In genomic region chr1:56516539-56517252, GRCh38 we compare ENCODE assay signal across 10 cellular contexts.
DNase-seq lines count a peak whose midpoint lies in the region; ATAC-seq, FAIRE-seq and TF ChIP-seq lines count a peak whose summit lies in the region.
"Had no signal": no experiment of that assay in that cellular context is flagged by ENCODE, and none has a peak within 500 bp of the region (broad histone marks: within the 10 kb centered on the region; RNA-seq: fewer than 3 reads in every experiment).

No MANE protein-coding gene starts in this region.

- H3K4me3 ChIP-seq in liver (ENCODE audit: low read depth in 1 of 3, low read length in 3 of 3), result no peak overlapping the region
- no peak overlapping the region for H3K4me3 ChIP-seq in HepG2 (replicated peaks in 1 of 3; ENCODE audit: insufficient read depth in 1 of 3, low read depth in 2 of 3, low read length in 3 of 3)
- no peak overlapping the region for H3K4me3 ChIP-seq in OCI-LY7 (ENCODE audit: low read depth, low read length, poor library complexity, severe bottlenecking)
- no peak overlapping the region for H3K4me3 ChIP-seq in small intestine (ENCODE audit: low read depth in 1 of 2, low read length in 2 of 2)
- H3K4me3 ChIP-seq: BLaER1 treated with 17β-estradiol and CSF1 and Interleukin-3, amounts not matched to agents 10 nM and 100 nM had no signal

- peaks cover 5 to 40% (median 7%) of the 10 kb centered on the region in 4 donors for H3K4me1 ChIP-seq in liver (ENCODE audit: control insufficient read depth in 4 of 4, insufficient read depth in 4 of 4, low read length in 3 of 4)
- H3K4me1 ChIP-seq in HepG2 (ENCODE audit: insufficient read depth, low read length), result peaks cover 14% of the 10 kb centered on the region
- peaks cover 26% of the 10 kb centered on the region for H3K4me1 ChIP-seq in OCI-LY7 (ENCODE audit: insufficient read depth, low read length, poor library complexity, severe bottlenecking)
- peaks cover 17% of the 10 kb centered on the region for H3K4me1 ChIP-seq in foreskin keratinocyte
- H3K4me1 ChIP-seq in small intestine (ENCODE audit: control insufficient read depth in 2 of 2, insufficient read depth in 1 of 2, low read depth in 1 of 2, low read length in 1 of 2), result peaks cover 6 to 10% of the 10 kb centered on the region in 2 donors

- DNase-seq in HepG2 (ENCODE audit: low spot score) (no peak), OCI-LY7 (ENCODE audit: low spot score) (peak; percentile 38), foreskin keratinocyte (peak; percentile 80 to 92), small intestine (peak; percentile 94), epidermal melanocyte (ENCODE audit: insufficient read length, low spot score) (no peak)
- DNase-seq in activated CD8-positive, alpha-beta memory T cell treated with anti-CD3 and anti-CD28 coated beads, Interleukin-2, amount 10 ng/mL, durations not matched to agents 7 days and 5 days, result no peak
- DNase-seq: activated naive CD8-positive, alpha-beta T cell treated with anti-CD3 and anti-CD28 coated beads, Interleukin-2, amount 10 ng/mL, durations not matched to agents 7 days and 5 days had no signal

- H3K9ac ChIP-seq in liver (ENCODE audit: low read depth in 1 of 2, low read length in 2 of 2) (no peak overlapping the region), HepG2 (ENCODE audit: insufficient read depth, low read depth, low read length) (no peak overlapping the region)
- H3K9ac ChIP-seq: BLaER1 treated with 17β-estradiol and CSF1 and Interleukin-3, amounts not matched to agents 10 nM and 100 nM had no signal

- no peaks in the 10 kb centered on the region for H3K36me3 Mint-ChIP-seq in activated CD8-positive, alpha-beta memory T cell treated with anti-CD3 and anti-CD28 coated beads, Interleukin-2, amount 10 ng/mL, durations not matched to agents 7 days and 5 days
- H3K36me3 Mint-ChIP-seq: activated naive CD8-positive, alpha-beta T cell treated with anti-CD3 and anti-CD28 coated beads, Interleukin-2, amount 10 ng/mL, durations not matched to agents 7 days and 5 days had no signal

- H4K20me1 ChIP-seq in HepG2 (ENCODE audit: insufficient read depth, low read length) (no peaks in the 10 kb centered on the region), OCI-LY7 (ENCODE audit: insufficient read depth, low read length) (no peaks in the 10 kb centered on the region)
- H4K20me1 ChIP-seq: BLaER1 treated with 17β-estradiol and CSF1 and Interleukin-3, amounts not matched to agents 10 nM and 100 nM had no signal

- no peaks in the 10 kb centered on the region for H3K9me3 Mint-ChIP-seq in activated CD8-positive, alpha-beta memory T cell treated with anti-CD3 and anti-CD28 coated beads, Interleukin-2, amount 10 ng/mL, durations not matched to agents 7 days and 5 days (ENCODE audit: low read depth)
- H3K9me3 Mint-ChIP-seq: activated naive CD8-positive, alpha-beta T cell treated with anti-CD3 and anti-CD28 coated beads, Interleukin-2, amount 10 ng/mL, durations not matched to agents 7 days and 5 days had no signal

- WGBS in liver, result 72% methylated on average over 7 of the region's 7 CpGs
- WGBS in HepG2 (ENCODE audit: low lambda C conversion rate), result 96% methylated on average over 7 of the region's 7 CpGs
- 12 to 50% (median 27%) methylated on average over 7 of the region's 7 CpGs for WGBS in small intestine, 3 donors

- H2AFZ ChIP-seq in HepG2 (ENCODE audit: low read length), result no peak overlapping the region
- H2AFZ ChIP-seq in OCI-LY7 (ENCODE audit: low read length), result peak overlapping the region; percentile 57; the same call in 1 of the 2 replicates

- TF ChIP-seq POLR2A in HepG2 (IDR thresholded peaks at IDR 0.05; ENCODE audit: insufficient read depth in 1 of 2, low read depth in 2 of 2, low read length in 2 of 2), result no peak

- FAIRE-seq in HepG2 (lab: Jason Lieb, UNC) (no peak), small intestine (lab: Jason Lieb, UNC) (peak; percentile 23)

- no peak for TF ChIP-seq CTCF in liver (IDR thresholded peaks at IDR 0.05; ENCODE audit: low read depth, low read length, missing input control)
- no peak for TF ChIP-seq CTCF in HepG2 (CRISPR knock-in tag; IDR thresholded peaks at IDR 0.05)
- no peak for TF ChIP-seq CTCF in OCI-LY7 (conservative IDR thresholded peaks at IDR 0.05; ENCODE audit: low read length)
- TF ChIP-seq CTCF in foreskin keratinocyte (conservative IDR thresholded peaks at IDR 0.05), result no peak

- ATAC-seq in HepG2, result no peak
- ATAC-seq in HG03103 (IDR thresholded peaks at IDR 0.05; ENCODE audit: low read depth, unreplicated experiment), result peak; percentile 81
- peak; percentile 100 for ATAC-seq in foreskin keratinocyte
- ATAC-seq in activated CD8-positive, alpha-beta memory T cell treated with anti-CD3 and anti-CD28 coated beads, Interleukin-2, amount 10 ng/mL, durations not matched to agents 7 days and 5 days, result no peak

- H3K27ac ChIP-seq in liver (ENCODE audit: low read depth in 1 of 2, low read length in 2 of 2), result peak overlapping the region; percentile 69
- no peak overlapping the region for H3K27ac ChIP-seq in HepG2 (ENCODE audit: extremely low read length, insufficient read depth, low read length)
- H3K27ac ChIP-seq in OCI-LY7 (ENCODE audit: low read depth, low read length, poor library complexity, severe bottlenecking), result no peak overlapping the region
- peak overlapping the region; percentile 38 for H3K27ac ChIP-seq in foreskin keratinocyte
- peak overlapping the region; percentile 69 to 80 for H3K27ac ChIP-seq in small intestine (ENCODE audit: low read depth in 1 of 2, low read length in 1 of 2)

- intact Hi-C loops in HepG2 (cut with micrococcal nuclease; ENCODE audit: unreplicated experiment), result no loop called here
- intact Hi-C loops in OCI-LY7 (cut with micrococcal nuclease; ENCODE audit: unreplicated experiment), result loop anchor here (5.0 kb wide), 1 partner anchor 39 kb away; no protein-coding TSS in a partner anchor

- CTCF ChIA-PET in HepG2 (lab: Yijun Ruan, JAX; ENCODE audit: low intra/inter-chr PET ratio, low total read pairs) (no interaction called here), OCI-LY7 (lab: Charles Lee; ENCODE audit: unreplicated experiment) (no interaction called here)
- CTCF ChIA-PET in activated CD8-positive, alpha-beta memory T cell treated with anti-CD3 and anti-CD28 coated beads, Interleukin-2, amount 10 ng/mL, durations not matched to agents 7 days and 5 days (lab: Charles Lee), result no interaction called here

- H3K79me2 ChIP-seq in HepG2 (ENCODE audit: insufficient read depth, low read length) (peaks cover 14% of the 10 kb centered on the region), OCI-LY7 (ENCODE audit: insufficient read depth, low read depth, low read length) (no peaks in the 10 kb centered on the region)

- no peak overlapping the region for H3K27ac Mint-ChIP-seq in activated CD8-positive, alpha-beta memory T cell treated with anti-CD3 and anti-CD28 coated beads, Interleukin-2, amount 10 ng/mL, durations not matched to agents 7 days and 5 days
- H3K27ac Mint-ChIP-seq: activated naive CD8-positive, alpha-beta T cell treated with anti-CD3 and anti-CD28 coated beads, Interleukin-2, amount 10 ng/mL, durations not matched to agents 7 days and 5 days had no signal

- TF ChIP-seq RAD21 in liver (IDR thresholded peaks at IDR 0.05) (no peak), HepG2 (CRISPR knock-in tag; IDR thresholded peaks at IDR 0.05) (no peak)

- no peaks in the 10 kb centered on the region for H3K9me2 ChIP-seq in OCI-LY7 (ENCODE audit: insufficient read depth, low read length)

- POLR2A ChIA-PET in HepG2 (lab: Yijun Ruan, JAX), result no interaction called here
- POLR2A ChIA-PET in OCI-LY7 (lab: Charles Lee), result interaction anchor here (0.6 to 0.7 kb wide), 3 partner anchors 15 to 181 kb away, joined by 3 to 7 read pairs (median 4); no protein-coding TSS in a partner anchor

- H3K4me2 ChIP-seq in HepG2 (ENCODE audit: low read depth, low read length) (no peak overlapping the region), OCI-LY7 (ENCODE audit: low read length) (0 out of 2 replicates have a peak overlapping the region, but pooled peaks have one; percentile 4)

- H3K9me3 ChIP-seq in liver (ENCODE audit: control insufficient read depth in 4 of 4, low read length in 3 of 4) (no peaks in the 10 kb centered on the region), HepG2 (ENCODE audit: low read length) (no peaks in the 10 kb centered on the region), OCI-LY7 (ENCODE audit: low read length) (no peaks in the 10 kb centered on the region), small intestine (ENCODE audit: control insufficient read depth, low read depth) (no peaks in the 10 kb centered on the region)
- H3K9me3 ChIP-seq: BLaER1 treated with 17β-estradiol and CSF1 and Interleukin-3, amounts not matched to agents 10 nM and 100 nM had no signal

- no peaks in the 10 kb centered on the region for H3K4me1 Mint-ChIP-seq in activated CD8-positive, alpha-beta memory T cell treated with anti-CD3 and anti-CD28 coated beads, Interleukin-2, amount 10 ng/mL, durations not matched to agents 7 days and 5 days
- H3K4me1 Mint-ChIP-seq: activated naive CD8-positive, alpha-beta T cell treated with anti-CD3 and anti-CD28 coated beads, Interleukin-2, amount 10 ng/mL, durations not matched to agents 7 days and 5 days had no signal

- H3K27me3 ChIP-seq in liver (ENCODE audit: control insufficient read depth in 4 of 4, insufficient read depth in 4 of 4, low read length in 3 of 4), result no peaks in the 10 kb centered on the region
- H3K27me3 ChIP-seq in HepG2 (ENCODE audit: control insufficient read depth in 1 of 2, insufficient read depth in 2 of 2, low read length in 2 of 2), result no peaks in the 10 kb centered on the region
- no peaks in the 10 kb centered on the region for H3K27me3 ChIP-seq in foreskin keratinocyte
- no peaks in the 10 kb centered on the region for H3K27me3 ChIP-seq in small intestine (ENCODE audit: control insufficient read depth in 2 of 2, insufficient read depth in 2 of 2, low read length in 2 of 2)

- H3K36me3 ChIP-seq in liver (ENCODE audit: control insufficient read depth in 4 of 4, insufficient read depth in 3 of 4, low read depth in 1 of 4, low read length in 3 of 4), result peaks cover 0 to 65% (median 38%) of the 10 kb centered on the region in 4 donors
- H3K36me3 ChIP-seq in HepG2 (replicated peaks in 1 of 2; ENCODE audit: control insufficient read depth in 1 of 2, insufficient read depth in 2 of 2, low read length in 2 of 2), result peaks cover 29 to 83% of the 10 kb centered on the region in 2 experiments
- H3K36me3 ChIP-seq in OCI-LY7 (ENCODE audit: insufficient read depth, low read length), result no peaks in the 10 kb centered on the region
- H3K36me3 ChIP-seq in small intestine (ENCODE audit: control insufficient read depth in 2 of 2, insufficient read depth in 2 of 2, low read length in 2 of 2), result peaks cover 0 to 2% of the 10 kb centered on the region in 2 donors

- H3K27me3 Mint-ChIP-seq in activated CD8-positive, alpha-beta memory T cell treated with anti-CD3 and anti-CD28 coated beads, Interleukin-2, amount 10 ng/mL, durations not matched to agents 7 days and 5 days, result no peaks in the 10 kb centered on the region

- in situ Hi-C loops in HepG2 (cut with HindIII; ENCODE audit: extremely low pct_ligation_motif_present, low pct_unique_long_range_greater_than_20kb), result no loop called here

- no peak for TF ChIP-seq EP300 in HepG2 (IDR thresholded peaks at IDR 0.05; ENCODE audit: low read depth in 2 of 2, low read length in 2 of 2)
- TF ChIP-seq EP300 in HepG2 (CRISPR knock-in tag; IDR thresholded peaks at IDR 0.05; ENCODE audit: borderline replicate concordance), result no peak

- no peak overlapping the region for H3K4me3 Mint-ChIP-seq in activated CD8-positive, alpha-beta memory T cell treated with anti-CD3 and anti-CD28 coated beads, Interleukin-2, amount 10 ng/mL, durations not matched to agents 7 days and 5 days
- H3K4me3 Mint-ChIP-seq: activated naive CD8-positive, alpha-beta T cell treated with anti-CD3 and anti-CD28 coated beads, Interleukin-2, amount 10 ng/mL, durations not matched to agents 7 days and 5 days had no signal

- BruUV-seq in HepG2 (replicated peaks; lab: Mats Ljungman, UMichigan) (no TSS peak), OCI-LY7 (replicated peaks; lab: Mats Ljungman, UMichigan) (no TSS peak)

Comparison
In these comparisons a context has a peak if more than half of its experiments do, and no peak if none do; other contexts are left out.
1. H3K27ac ChIP-seq: peak in liver (2 of 2), foreskin keratinocyte (single experiment) and small intestine (2 of 2); none in HepG2 (single experiment) and OCI-LY7 (single experiment).
2. ATAC-seq: peak in HG03103 (single experiment) and foreskin keratinocyte (single experiment); none in HepG2 (single experiment) and activated CD8-positive, alpha-beta memory T cell treated with anti-CD3 and anti-CD28 coated beads, Interleukin-2, amount 10 ng/mL, durations not matched to agents 7 days and 5 days (single experiment).
3. DNase-seq: peak in OCI-LY7 (single experiment), foreskin keratinocyte (2 of 2) and small intestine (single experiment); none in HepG2 (single experiment), activated CD8-positive, alpha-beta memory T cell treated with anti-CD3 and anti-CD28 coated beads, Interleukin-2, amount 10 ng/mL, durations not matched to agents 7 days and 5 days (single experiment) and epidermal melanocyte (single experiment).